In the genomic region with DNA sequence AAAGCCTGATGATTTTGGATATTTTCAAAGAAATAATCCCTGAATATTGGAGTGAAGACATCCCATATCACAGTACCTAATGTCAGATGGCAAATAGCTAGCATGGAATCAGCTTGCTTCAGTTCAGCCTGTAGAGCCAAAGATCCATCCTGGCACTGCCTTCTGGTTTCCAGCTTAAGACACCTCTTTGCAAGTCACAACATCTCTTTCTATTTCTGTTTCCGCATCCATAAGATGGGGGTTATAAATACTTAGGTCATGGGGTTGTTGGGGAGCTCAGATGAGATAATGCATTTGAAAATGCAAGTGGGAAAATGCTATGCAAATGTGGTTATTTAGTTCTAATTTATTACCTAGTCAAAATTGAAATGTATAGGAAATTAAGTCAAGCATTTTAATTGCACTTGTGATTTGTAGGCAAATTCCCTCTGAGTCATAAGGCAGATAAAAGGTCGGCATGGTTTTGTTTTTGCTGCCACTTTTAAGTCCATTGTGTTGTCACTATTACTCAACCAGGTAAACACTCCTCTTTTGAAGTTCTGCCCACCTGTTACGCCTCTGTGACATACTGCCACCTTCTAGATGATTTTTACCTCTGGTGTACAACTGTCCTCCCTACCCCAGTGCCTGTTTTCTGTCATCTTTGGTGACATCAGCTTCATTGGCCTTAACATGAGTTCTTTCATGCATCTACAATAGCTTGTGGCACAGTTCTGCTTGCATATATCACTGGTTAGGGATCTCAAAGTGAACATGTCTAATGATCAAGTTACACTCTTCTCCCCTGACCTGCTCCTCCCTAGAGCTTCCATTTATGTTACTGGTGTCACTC, we compare ENCODE assay signal across 11 cellular contexts.
A peak's percentile ranks its signal among the peaks of the same experiment; 100 is the strongest.
DNase-seq lines count a peak whose midpoint lies in the region; ATAC-seq lines count a peak whose summit lies in the region.
"Had no signal": no experiment of that assay in that cellular context is flagged by ENCODE, and none has a peak within 500 bp of the region (broad histone marks: within the 10 kb centered on the region; RNA-seq: fewer than 3 reads in every experiment).

No MANE protein-coding gene starts in this region.

- H3K18ac ChIP-seq in mesendoderm (ENCODE audit: low read length) (peak overlapping the region; percentile 51), neuronal stem cell (ENCODE audit: low read length) (no peak overlapping the region)

- no CpG with 5 or more reads among the region's 3 CpGs for WGBS in mesendoderm (ENCODE audit: extremely low coverage, insufficient coverage, low lambda C conversion rate)
- WGBS in neuronal stem cell (ENCODE audit: extremely low coverage in 2 of 2, insufficient read length in 2 of 2, insufficient replicate concordance in 1 of 2), 2 donors: no CpG with 5 or more reads among the region's 3 CpGs

- no peak overlapping the region for H3K14ac ChIP-seq in neuronal stem cell (ENCODE audit: low read length)

- H3K9ac ChIP-seq in mesendoderm (ENCODE audit: low read length): no peak overlapping the region
- no peak overlapping the region for H3K9ac ChIP-seq in neuronal stem cell (ENCODE audit: low read depth, low read length, poor library complexity)

- H3K79me2 ChIP-seq in mesendoderm (ENCODE audit: control insufficient read depth, insufficient read depth, low read length): peaks cover 1% of the 10 kb centered on the region

- ATAC-seq in HG02938 (IDR thresholded peaks at IDR 0.05; ENCODE audit: unreplicated experiment): peak; percentile 70
- ATAC-seq in HG02981 (IDR thresholded peaks at IDR 0.05; ENCODE audit: unreplicated experiment): no peak

- H2AK5ac ChIP-seq in mesendoderm (ENCODE audit: low read length) (peak overlapping the region; percentile 73), neuronal stem cell (ENCODE audit: low read depth, low read length) (no peak overlapping the region)

- no peak overlapping the region for H4K5ac ChIP-seq in mesendoderm (ENCODE audit: low read length)

- H3K27me3 ChIP-seq in mesendoderm (ENCODE audit: insufficient read depth, low read length, poor library complexity): no peaks in the 10 kb centered on the region
- H3K27me3 ChIP-seq in neuronal stem cell (ENCODE audit: control insufficient read depth in 3 of 3, insufficient read depth in 3 of 3, low read depth in 1 of 3, low read length in 3 of 3): no peaks in the 10 kb centered on the region
- H3K27me3 ChIP-seq: heart right ventricle had no signal

- H3K4ac ChIP-seq in mesendoderm (ENCODE audit: low read depth, low read length) (no peak overlapping the region), neuronal stem cell (ENCODE audit: low read length) (no peak overlapping the region)

- H2BK5ac ChIP-seq in mesendoderm (ENCODE audit: low read length) (no peak overlapping the region), neuronal stem cell (ENCODE audit: low read length) (no peak overlapping the region)

- no peak overlapping the region for H4K8ac ChIP-seq in mesendoderm (ENCODE audit: low read depth, low read length)
- no peak overlapping the region for H4K8ac ChIP-seq in neuronal stem cell (ENCODE audit: low read depth, low read length)

- peak; percentile 17 for DNase-seq in activated CD4-positive, alpha-beta T cell treated with anti-CD3 and anti-CD28 coated beads for 48 hours
- DNase-seq in activated CD4-positive, alpha-beta T cell treated with anti-CD3 and anti-CD28 coated beads, Interleukin-2, amount 50 U/mL, for 4 hours: no peak
- DNase-seq in NCI-H510A treated with DMSO at 0.1 percent for 48 hours (lab: John Stamatoyannopoulos, UW): peak; percentile 89
- peak; percentile 11 for DNase-seq in mesendoderm
- DNase-seq in neuronal stem cell (ENCODE audit: low spot score): no peak
- no peak for DNase-seq in amniotic stem cell (lab: John Stamatoyannopoulos, UW)
- DNase-seq: heart right ventricle; stimulated activated naive CD4-positive, alpha-beta T cell treated with Interleukin-2 at 50 U/mL for 16 hours had no signal

- no peak overlapping the region for H3K4me2 ChIP-seq in mesendoderm (ENCODE audit: low read length)
- H3K4me2 ChIP-seq in neuronal stem cell (ENCODE audit: insufficient read depth, low read length, poor library complexity, severe bottlenecking): no peak overlapping the region

- H3K23ac ChIP-seq in mesendoderm (ENCODE audit: low read length) (no peak overlapping the region), neuronal stem cell (ENCODE audit: low read depth, low read length, poor library complexity) (no peak overlapping the region)

- H3K4me3 ChIP-seq in mesendoderm (ENCODE audit: low read length): no peak overlapping the region
- H3K4me3 ChIP-seq in neuronal stem cell (ENCODE audit: low read length in 2 of 2): no peak overlapping the region
- H3K4me3 ChIP-seq: heart right ventricle, skin epidermis had no signal

- H3K36me3 ChIP-seq in mesendoderm (ENCODE audit: control insufficient read depth, insufficient read depth, low read length) (no peaks in the 10 kb centered on the region), neuronal stem cell (replicated peaks in 1 of 2; ENCODE audit: control insufficient read depth in 2 of 2, insufficient read depth in 2 of 2, low read length in 2 of 2) (no peaks in the 10 kb centered on the region)
- H3K36me3 ChIP-seq: heart right ventricle had no signal

- H2AFZ ChIP-seq in neuronal stem cell (ENCODE audit: low read length): no peak overlapping the region

- no peak overlapping the region for H3K56ac ChIP-seq in mesendoderm (ENCODE audit: low read length)

- H3K27ac ChIP-seq in mesendoderm (ENCODE audit: low read depth, low read length) (no peak overlapping the region), neuronal stem cell (replicated peaks; ENCODE audit: low read length) (no peak overlapping the region)
- H3K27ac ChIP-seq: heart right ventricle had no signal

- peaks cover 0 to 2% of the 10 kb centered on the region in 2 donors for H3K9me3 ChIP-seq in neuronal stem cell (replicated peaks in 1 of 2; ENCODE audit: control insufficient read depth in 2 of 2, insufficient read depth in 1 of 2, low read depth in 1 of 2, low read length in 2 of 2)
- H3K9me3 ChIP-seq: heart right ventricle had no signal

- no peak overlapping the region for H2BK15ac ChIP-seq in mesendoderm (replicated peaks; ENCODE audit: low read depth)
- no peak overlapping the region for H2BK15ac ChIP-seq in neuronal stem cell (ENCODE audit: low read length)

- no peak overlapping the region for H2BK120ac ChIP-seq in mesendoderm (ENCODE audit: low read depth, low read length)
- H2BK120ac ChIP-seq in neuronal stem cell (ENCODE audit: low read depth, low read length): no peak overlapping the region

- H3K4me1 ChIP-seq in mesendoderm (ENCODE audit: control insufficient read depth, low read depth, low read length) (peaks cover 5% of the 10 kb centered on the region), neuronal stem cell (ENCODE audit: control insufficient read depth in 2 of 2, insufficient read depth in 1 of 2, low read depth in 1 of 2, low read length in 2 of 2) (peaks cover 0 to 3% of the 10 kb centered on the region in 2 donors)

- H2BK12ac ChIP-seq in neuronal stem cell (ENCODE audit: low read length): no peak overlapping the region

- H3K79me1 ChIP-seq in mesendoderm (ENCODE audit: low read length) (peaks cover 4% of the 10 kb centered on the region), neuronal stem cell (ENCODE audit: low read depth, low read length) (no peaks in the 10 kb centered on the region)

- H4K91ac ChIP-seq in neuronal stem cell (ENCODE audit: low read depth, low read length, poor library complexity): no peak overlapping the region

Comparison
In these comparisons a context has a peak if more than half of its experiments do, and no peak if none do; other contexts are left out.
1. DNase-seq: peak in activated CD4-positive, alpha-beta T cell treated with anti-CD3 and anti-CD28 coated beads for 48 hours (single experiment), NCI-H510A treated with DMSO at 0.1 percent for 48 hours (single experiment) and mesendoderm (single experiment); none in activated CD4-positive, alpha-beta T cell treated with anti-CD3 and anti-CD28 coated beads, Interleukin-2, amount 50 U/mL, for 4 hours (0 of 2), neuronal stem cell (single experiment) and amniotic stem cell (single experiment).